9 cellular contexts compared by ENCODE assay signal in genomic region chr2:46540496-46541342, GRCh38. TPM values are rescaled to one million over a fixed set of nuclear protein-coding genes. Genes with fewer than 3 reads are reported as not detected.
A peak's percentile ranks its signal among the peaks of the same experiment; 100 is the strongest.
DNase-seq lines count a peak whose midpoint lies in the region; ATAC-seq, FAIRE-seq and TF ChIP-seq lines count a peak whose summit lies in the region.
"Had no signal": no experiment of that assay in that cellular context is flagged by ENCODE, and none has a peak within 500 bp of the region (broad histone marks: within the 10 kb centered on the region; RNA-seq: fewer than 3 reads in every experiment).

No MANE protein-coding gene starts in this region.

- ATAC-seq in GM18511 (IDR thresholded peaks at IDR 0.05; ENCODE audit: unreplicated experiment) = no peak

- peaks cover 0 to 11% (median 5%) of the 10 kb centered on the region in 11 experiments; a peak in 9 of 22 replicates for H3K36me3 ChIP-seq in BLaER1 treated with 17β-estradiol and CSF1 and Interleukin-3, amounts not matched to agents 10 nM and 100 nM
- no peaks in the 10 kb centered on the region for H3K36me3 ChIP-seq in mucosa of stomach (ENCODE audit: control insufficient read depth, insufficient read depth, low read length)

- H4K20me1 ChIP-seq in BLaER1 treated with 17β-estradiol and CSF1 and Interleukin-3, amounts not matched to agents 10 nM and 100 nM = peaks cover 10 to 24% (median 20%) of the 10 kb centered on the region in 11 experiments; a peak in 19 of 22 replicates

- peak overlapping the region in 8 of 11 experiments; percentile 87 to 96 (median 92); a peak in 10 of 22 replicates for H3K9ac ChIP-seq in BLaER1 treated with 17β-estradiol and CSF1 and Interleukin-3, amounts not matched to agents 10 nM and 100 nM
- H3K9ac ChIP-seq in mucosa of stomach (ENCODE audit: low read length) = peak overlapping the region; percentile 73

- DNase-seq in M059J (ENCODE audit: low read depth) = peak; percentile 82
- DNase-seq in coronary artery (ENCODE audit: low spot score) = peak; percentile 78
- DNase-seq in NCI-H1694 treated with DMSO at 0.1 percent for 48 hours (lab: John Stamatoyannopoulos, UW) = no peak
- DNase-seq in UCSD-AML1 (lab: John Stamatoyannopoulos, UW; ENCODE audit: unreplicated experiment) = no peak
- DNase-seq in GM12892 (ENCODE audit: insufficient read length) = no peak

- H3K27me3 ChIP-seq in BLaER1 treated with 17β-estradiol and CSF1 and Interleukin-3, amounts not matched to agents 10 nM and 100 nM = no peaks in the 10 kb centered on the region
- H3K27me3 ChIP-seq in mucosa of stomach (ENCODE audit: control insufficient read depth, insufficient read depth, low read length) = no peaks in the 10 kb centered on the region

- FAIRE-seq in GM12892 (lab: Jason Lieb, UNC) = no peak
- FAIRE-seq: keratinocyte had no signal

- no peak for TF ChIP-seq POLR2A in GM12892 (IDR thresholded peaks at IDR 0.05; ENCODE audit: low read depth, low read length)

- H3K27ac ChIP-seq in BLaER1 treated with 17β-estradiol and CSF1 and Interleukin-3, amounts not matched to agents 10 nM and 100 nM = peak overlapping the region in 8 of 11 experiments; percentile 90 to 97 (median 94); a peak in 11 of 22 replicates
- peak overlapping the region; percentile 89 to 100 for H3K27ac ChIP-seq in coronary artery

- peaks cover 0 to 9% (median 0%) of the 10 kb centered on the region in 11 experiments; a peak in 2 of 22 replicates for H3K9me3 ChIP-seq in BLaER1 treated with 17β-estradiol and CSF1 and Interleukin-3, amounts not matched to agents 10 nM and 100 nM (replicated peaks in 1 of 11)
- H3K9me3 ChIP-seq in mucosa of stomach (ENCODE audit: control insufficient read depth, low read length) = no peaks in the 10 kb centered on the region

- H3K4me2 ChIP-seq in BLaER1 treated with 17β-estradiol and CSF1 and Interleukin-3, amounts not matched to agents 10 nM and 100 nM = peak overlapping the region; percentile 70 to 97 (median 95)

- peak overlapping the region in 2 of 10 experiments; percentile 74 to 81; a peak in 3 of 20 replicates for H3K4me3 ChIP-seq in BLaER1 treated with 17β-estradiol and CSF1 and Interleukin-3, amounts not matched to agents 10 nM and 100 nM
- H3K4me3 ChIP-seq in coronary artery = peak overlapping the region; percentile 21
- H3K4me3 ChIP-seq in mucosa of stomach (ENCODE audit: low read length) = no peak overlapping the region

- H3K4me1 ChIP-seq in BLaER1 treated with 17β-estradiol and CSF1 and Interleukin-3, amounts not matched to agents 10 nM and 100 nM = peaks cover 58 to 87% (median 78%) of the 10 kb centered on the region in 10 experiments
- peaks cover 11% of the 10 kb centered on the region for H3K4me1 ChIP-seq in mucosa of stomach (ENCODE audit: control insufficient read depth, insufficient read depth, low read length)

- TF ChIP-seq CTCF in coronary artery (IDR thresholded peaks at IDR 0.05) = no peak

RNA-seq across cellular contexts. Expression of gene RHOQ, which starts 1.6 kb away (rescaled TPM):
- 33.3 and 42.0 TPM in 2 replicates for total RNA-seq in M059J (2014; rRNA removed; shearing (Covaris generic))
- 39.2 TPM for polyA plus RNA-seq in GM12892 (2012; ENCODE audit: missing spikeins)

RNA-seq across cellular contexts. Expression of gene ATP6V1E2, which starts 1.7 kb away (rescaled TPM):
- total RNA-seq in M059J (2014; rRNA removed; shearing (Covaris generic)) = 2.5 and 6.2 TPM in 2 replicates
- polyA plus RNA-seq in GM12892 (2012; ENCODE audit: missing spikeins) = 8.2 TPM

Comparison
In these comparisons a context has a peak if more than half of its experiments do, and no peak if none do; other contexts are left out.
1. DNase-seq: peak in M059J (single experiment) and coronary artery (single experiment); none in NCI-H1694 treated with DMSO at 0.1 percent for 48 hours (single experiment), UCSD-AML1 (single experiment) and GM12892 (single experiment).